ENCODE assay signal across 19 cellular contexts in genomic region chr18:27202771-27203170, GRCh38. TPM values are rescaled to one million over a fixed set of nuclear protein-coding genes. Genes with fewer than 3 reads are reported as not detected.
"Had no signal": no experiment of that assay in that cellular context is flagged by ENCODE, and none has a peak within 500 bp of the region (broad histone marks: within the 10 kb centered on the region; RNA-seq: fewer than 3 reads in every experiment).

No MANE protein-coding gene starts in this region.

- H3K27ac Mint-ChIP-seq: activated CD8-positive, alpha-beta memory T cell treated with anti-CD3 and anti-CD28 coated beads, Interleukin-2, amount 10 ng/mL, durations not matched to agents 7 days and 5 days; activated naive CD4-positive, alpha-beta T cell treated with anti-CD3 and anti-CD28 coated beads, Interleukin-2, amount 50 U/mL, for 72 hours; activated T-cell treated with anti-CD3 and anti-CD28 coated beads, Interleukin-2, amount 50 U/mL, for 24 hours; natural killer cell treated with Interleukin-12 subunit alpha and Interleukin-12 subunit beta and Interleukin-15 and Interleukin-18, amount 100 ng/mL, for 72 hours; stimulated activated naive CD8-positive, alpha-beta T cell treated with anti-CD3 and anti-CD28 coated beads, Interleukin-15, Interleukin-2, amounts not matched to agents 100 ng/mL and 50 ng/mL, for 24 hours; T-helper 17 cell had no signal

- H3K4me3 Mint-ChIP-seq: activated CD8-positive, alpha-beta memory T cell treated with anti-CD3 and anti-CD28 coated beads, Interleukin-2, amount 10 ng/mL, durations not matched to agents 7 days and 5 days; activated T-cell treated with anti-CD3 and anti-CD28 coated beads, Interleukin-2, amount 50 U/mL, for 24 hours; natural killer cell treated with Interleukin-12 subunit alpha and Interleukin-12 subunit beta and Interleukin-15 and Interleukin-18, amount 100 ng/mL, for 72 hours; stimulated activated naive CD8-positive, alpha-beta T cell treated with anti-CD3 and anti-CD28 coated beads, Interleukin-15, Interleukin-2, amounts not matched to agents 100 ng/mL and 50 ng/mL, for 24 hours; T-helper 17 cell had no signal

- H3K27me3 ChIP-seq: upper lobe of left lung had no signal

- H3K4me1 Mint-ChIP-seq: activated CD8-positive, alpha-beta memory T cell treated with anti-CD3 and anti-CD28 coated beads, Interleukin-2, amount 10 ng/mL, durations not matched to agents 7 days and 5 days; T-helper 17 cell had no signal

- H3K36me3 Mint-ChIP-seq: activated CD8-positive, alpha-beta memory T cell treated with anti-CD3 and anti-CD28 coated beads, Interleukin-2, amount 10 ng/mL, durations not matched to agents 7 days and 5 days; natural killer cell treated with Interleukin-12 subunit alpha and Interleukin-12 subunit beta and Interleukin-15 and Interleukin-18, amount 100 ng/mL, for 72 hours had no signal

- H3K27me3 Mint-ChIP-seq: activated CD8-positive, alpha-beta memory T cell treated with anti-CD3 and anti-CD28 coated beads, Interleukin-2, amount 10 ng/mL, durations not matched to agents 7 days and 5 days; activated T-cell treated with anti-CD3 and anti-CD28 coated beads, Interleukin-2, amount 50 U/mL, for 24 hours; natural killer cell treated with Interleukin-12 subunit alpha and Interleukin-12 subunit beta and Interleukin-15 and Interleukin-18, amount 100 ng/mL, for 72 hours; stimulated activated naive CD8-positive, alpha-beta T cell treated with anti-CD3 and anti-CD28 coated beads, Interleukin-15, Interleukin-2, amounts not matched to agents 100 ng/mL and 50 ng/mL, for 24 hours; T-helper 17 cell had no signal

- ATAC-seq: activated CD8-positive, alpha-beta memory T cell treated with anti-CD3 and anti-CD28 coated beads, Interleukin-2, amount 10 ng/mL, durations not matched to agents 7 days and 5 days; activated naive CD4-positive, alpha-beta T cell treated with anti-CD3 and anti-CD28 coated beads, Interleukin-2, amount 50 U/mL, for 72 hours; left colon; mucosa of descending colon; natural killer cell treated with Interleukin-12 subunit alpha and Interleukin-12 subunit beta and Interleukin-15 and Interleukin-18, amount 100 ng/mL, for 72 hours; T-helper 17 cell had no signal

- H3K4me1 ChIP-seq: upper lobe of left lung had no signal

- DNase-seq: activated CD4-positive, CD25-positive, alpha-beta regulatory T cell; activated CD8-positive, alpha-beta memory T cell treated with anti-CD3 and anti-CD28 coated beads, Interleukin-2, amount 10 ng/mL, durations not matched to agents 7 days and 5 days; activated effector memory CD4-positive, alpha-beta T cell treated with anti-CD3 and anti-CD28 coated beads, Interleukin-2, amount 50 U/mL, for 16 hours; activated T-cell treated with anti-CD3 and anti-CD28 coated beads, Interleukin-2, amount 50 U/mL, for 24 hours; amniotic stem cell; hippocampal formation; left colon; mucosa of descending colon; stimulated activated CD4-positive, alpha-beta T cell treated with anti-CD3 and anti-CD28 coated beads, Interleukin-4, amount 100 ng/mL, for 1 hour; T-helper 17 cell; upper lobe of left lung had no signal

- H3K27ac ChIP-seq: upper lobe of left lung had no signal

RNA-seq across cellular contexts. Expression of gene CHST9, which starts 17.7 kb away (rescaled TPM):
- total RNA-seq: activated CD8-positive, alpha-beta memory T cell treated with anti-CD3 and anti-CD28 coated beads, Interleukin-2, amount 10 ng/mL, durations not matched to agents 7 days and 5 days; activated naive CD4-positive, alpha-beta T cell treated with anti-CD3 and anti-CD28 coated beads, Interleukin-2, amount 50 U/mL, for 72 hours; endothelial cell of umbilical vein; fibroblast of lung; lung microvascular endothelial cell; natural killer cell treated with Interleukin-12 subunit alpha and Interleukin-12 subunit beta and Interleukin-15 and Interleukin-18, amount 100 ng/mL, for 72 hours; osteoblast; pulmonary artery endothelial cell; T-helper 17 cell had no signal
- polyA plus RNA-seq: endothelial cell of umbilical vein, fibroblast of lung had no signal
